ENCODE assay signal across 2 cellular contexts in the genomic region with DNA sequence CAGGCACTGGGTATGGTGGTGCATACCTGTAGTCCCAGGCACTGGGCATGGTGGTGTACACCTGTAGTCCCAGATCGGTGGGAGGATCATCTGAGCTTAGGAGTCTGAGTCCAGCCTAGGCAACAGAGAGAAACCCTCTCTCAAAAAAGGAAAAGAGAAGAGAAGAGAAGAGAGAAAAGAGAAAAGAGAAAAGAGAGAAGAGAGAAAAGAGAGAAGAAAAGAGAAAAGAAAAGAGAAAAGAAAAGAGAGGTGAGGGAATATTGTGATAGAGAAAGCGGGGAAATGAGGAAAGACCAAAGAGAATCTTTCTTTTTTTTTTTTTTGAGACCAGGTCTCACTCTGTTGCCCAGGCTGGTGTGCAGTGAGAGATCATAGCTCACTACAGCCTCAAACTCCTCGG.
TF ChIP-seq lines count a peak whose summit lies in the region.

No MANE protein-coding gene starts in this region.

TF ChIP-seq in HCT116, 20 proteins besides CTCF, POLR2A, EP300 and RAD21:
- TF ChIP-seq, protein P1, sequence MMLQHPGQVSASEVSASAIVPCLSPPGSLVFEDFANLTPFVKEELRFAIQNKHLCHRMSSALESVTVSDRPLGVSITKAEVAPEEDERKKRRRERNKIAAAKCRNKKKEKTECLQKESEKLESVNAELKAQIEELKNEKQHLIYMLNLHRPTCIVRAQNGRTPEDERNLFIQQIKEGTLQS (IDR thresholded peaks at IDR 0.05): no peak
- TF ChIP-seq FOSL1 (IDR thresholded peaks at IDR 0.05; ENCODE audit: low read depth): no peak
- TF ChIP-seq EZH2 (IDR thresholded peaks at IDR 0.05): no peak
- no peak for TF ChIP-seq CEBPB (IDR thresholded peaks at IDR 0.05; ENCODE audit: low read depth)
- no peak for TF ChIP-seq JUND (IDR thresholded peaks at IDR 0.05)
- TF ChIP-seq SIN3A (IDR thresholded peaks at IDR 0.05; ENCODE audit: low read depth): no peak
- no peak for TF ChIP-seq ZFX (IDR thresholded peaks at IDR 0.05)
- TF ChIP-seq EZH2phosphoT487 (IDR thresholded peaks at IDR 0.05; ENCODE audit: borderline replicate concordance): no peak
- TF ChIP-seq TCF7L2 (IDR thresholded peaks at IDR 0.05; ENCODE audit: borderline replicate concordance, extremely low read depth, insufficient read depth, insufficient read length): no peak
- no peak for TF ChIP-seq EGR1 (IDR thresholded peaks at IDR 0.05; ENCODE audit: low read depth)
- no peak for TF ChIP-seq YY1 (IDR thresholded peaks at IDR 0.05; ENCODE audit: extremely low read depth, insufficient replicate concordance, low read depth, low read length)
- TF ChIP-seq, protein P2, sequence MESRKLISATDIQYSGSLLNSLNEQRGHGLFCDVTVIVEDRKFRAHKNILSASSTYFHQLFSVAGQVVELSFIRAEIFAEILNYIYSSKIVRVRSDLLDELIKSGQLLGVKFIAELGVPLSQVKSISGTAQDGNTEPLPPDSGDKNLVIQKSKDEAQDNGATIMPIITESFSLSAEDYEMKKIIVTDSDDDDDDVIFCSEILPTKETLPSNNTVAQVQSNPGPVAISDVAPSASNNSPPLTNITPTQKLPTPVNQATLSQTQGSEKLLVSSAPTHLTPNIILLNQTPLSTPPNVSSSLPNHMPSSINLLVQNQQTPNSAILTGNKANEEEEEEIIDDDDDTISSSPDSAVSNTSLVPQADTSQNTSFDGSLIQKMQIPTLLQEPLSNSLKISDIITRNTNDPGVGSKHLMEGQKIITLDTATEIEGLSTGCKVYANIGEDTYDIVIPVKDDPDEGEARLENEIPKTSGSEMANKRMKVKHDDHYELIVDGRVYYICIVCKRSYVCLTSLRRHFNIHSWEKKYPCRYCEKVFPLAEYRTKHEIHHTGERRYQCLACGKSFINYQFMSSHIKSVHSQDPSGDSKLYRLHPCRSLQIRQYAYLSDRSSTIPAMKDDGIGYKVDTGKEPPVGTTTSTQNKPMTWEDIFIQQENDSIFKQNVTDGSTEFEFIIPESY (IDR thresholded peaks at IDR 0.05; ENCODE audit: extremely low read depth, insufficient replicate concordance, low read length): no peak
- no peak for TF ChIP-seq ELF1 (IDR thresholded peaks at IDR 0.05; ENCODE audit: borderline replicate concordance, low read depth)
- TF ChIP-seq POLR2AphosphoS5 (IDR thresholded peaks at IDR 0.05; ENCODE audit: low read depth, low read length): no peak
- TF ChIP-seq, protein P3, sequence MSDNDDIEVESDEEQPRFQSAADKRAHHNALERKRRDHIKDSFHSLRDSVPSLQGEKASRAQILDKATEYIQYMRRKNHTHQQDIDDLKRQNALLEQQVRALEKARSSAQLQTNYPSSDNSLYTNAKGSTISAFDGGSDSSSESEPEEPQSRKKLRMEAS (IDR thresholded peaks at IDR 0.05): no peak
- TF ChIP-seq ZNF274 (IDR thresholded peaks at IDR 0.05; ENCODE audit: low read depth, low read length): no peak
- TF ChIP-seq SP1 (IDR thresholded peaks at IDR 0.05; ENCODE audit: low read depth): no peak
- TF ChIP-seq SRF (IDR thresholded peaks at IDR 0.05; ENCODE audit: low read depth): no peak
- TF ChIP-seq, protein P4, sequence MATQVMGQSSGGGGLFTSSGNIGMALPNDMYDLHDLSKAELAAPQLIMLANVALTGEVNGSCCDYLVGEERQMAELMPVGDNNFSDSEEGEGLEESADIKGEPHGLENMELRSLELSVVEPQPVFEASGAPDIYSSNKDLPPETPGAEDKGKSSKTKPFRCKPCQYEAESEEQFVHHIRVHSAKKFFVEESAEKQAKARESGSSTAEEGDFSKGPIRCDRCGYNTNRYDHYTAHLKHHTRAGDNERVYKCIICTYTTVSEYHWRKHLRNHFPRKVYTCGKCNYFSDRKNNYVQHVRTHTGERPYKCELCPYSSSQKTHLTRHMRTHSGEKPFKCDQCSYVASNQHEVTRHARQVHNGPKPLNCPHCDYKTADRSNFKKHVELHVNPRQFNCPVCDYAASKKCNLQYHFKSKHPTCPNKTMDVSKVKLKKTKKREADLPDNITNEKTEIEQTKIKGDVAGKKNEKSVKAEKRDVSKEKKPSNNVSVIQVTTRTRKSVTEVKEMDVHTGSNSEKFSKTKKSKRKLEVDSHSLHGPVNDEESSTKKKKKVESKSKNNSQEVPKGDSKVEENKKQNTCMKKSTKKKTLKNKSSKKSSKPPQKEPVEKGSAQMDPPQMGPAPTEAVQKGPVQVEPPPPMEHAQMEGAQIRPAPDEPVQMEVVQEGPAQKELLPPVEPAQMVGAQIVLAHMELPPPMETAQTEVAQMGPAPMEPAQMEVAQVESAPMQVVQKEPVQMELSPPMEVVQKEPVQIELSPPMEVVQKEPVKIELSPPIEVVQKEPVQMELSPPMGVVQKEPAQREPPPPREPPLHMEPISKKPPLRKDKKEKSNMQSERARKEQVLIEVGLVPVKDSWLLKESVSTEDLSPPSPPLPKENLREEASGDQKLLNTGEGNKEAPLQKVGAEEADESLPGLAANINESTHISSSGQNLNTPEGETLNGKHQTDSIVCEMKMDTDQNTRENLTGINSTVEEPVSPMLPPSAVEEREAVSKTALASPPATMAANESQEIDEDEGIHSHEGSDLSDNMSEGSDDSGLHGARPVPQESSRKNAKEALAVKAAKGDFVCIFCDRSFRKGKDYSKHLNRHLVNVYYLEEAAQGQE (IDR thresholded peaks at IDR 0.05; ENCODE audit: low read depth): no peak

TF ChIP-seq in GM12878, 131 proteins besides CTCF, POLR2A, EP300 and RAD21:
- TF ChIP-seq POLR2AphosphoS2 (IDR thresholded peaks at IDR 0.05; ENCODE audit: low read depth, low read length): no peak
- TF ChIP-seq, protein P5, sequence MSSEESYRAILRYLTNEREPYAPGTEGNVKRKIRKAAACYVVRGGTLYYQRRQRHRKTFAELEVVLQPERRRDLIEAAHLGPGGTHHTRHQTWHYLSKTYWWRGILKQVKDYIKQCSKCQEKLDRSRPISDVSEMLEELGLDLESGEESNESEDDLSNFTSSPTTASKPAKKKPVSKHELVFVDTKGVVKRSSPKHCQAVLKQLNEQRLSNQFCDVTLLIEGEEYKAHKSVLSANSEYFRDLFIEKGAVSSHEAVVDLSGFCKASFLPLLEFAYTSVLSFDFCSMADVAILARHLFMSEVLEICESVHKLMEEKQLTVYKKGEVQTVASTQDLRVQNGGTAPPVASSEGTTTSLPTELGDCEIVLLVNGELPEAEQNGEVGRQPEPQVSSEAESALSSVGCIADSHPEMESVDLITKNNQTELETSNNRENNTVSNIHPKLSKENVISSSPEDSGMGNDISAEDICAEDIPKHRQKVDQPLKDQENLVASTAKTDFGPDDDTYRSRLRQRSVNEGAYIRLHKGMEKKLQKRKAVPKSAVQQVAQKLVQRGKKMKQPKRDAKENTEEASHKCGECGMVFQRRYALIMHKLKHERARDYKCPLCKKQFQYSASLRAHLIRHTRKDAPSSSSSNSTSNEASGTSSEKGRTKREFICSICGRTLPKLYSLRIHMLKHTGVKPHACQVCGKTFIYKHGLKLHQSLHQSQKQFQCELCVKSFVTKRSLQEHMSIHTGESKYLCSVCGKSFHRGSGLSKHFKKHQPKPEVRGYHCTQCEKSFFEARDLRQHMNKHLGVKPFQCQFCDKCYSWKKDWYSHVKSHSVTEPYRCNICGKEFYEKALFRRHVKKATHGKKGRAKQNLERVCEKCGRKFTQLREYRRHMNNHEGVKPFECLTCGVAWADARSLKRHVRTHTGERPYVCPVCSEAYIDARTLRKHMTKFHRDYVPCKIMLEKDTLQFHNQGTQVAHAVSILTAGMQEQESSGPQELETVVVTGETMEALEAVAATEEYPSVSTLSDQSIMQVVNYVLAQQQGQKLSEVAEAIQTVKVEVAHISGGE (CRISPR knock-in tag; IDR thresholded peaks at IDR 0.05): no peak
